Comparison of ENCODE assay signal across 35 cellular contexts in genomic region chr1:14775434-14775833, GRCh38.
"Had no signal": no experiment of that assay in that cellular context is flagged by ENCODE, and none has a peak within 500 bp of the region (broad histone marks: within the 10 kb centered on the region; RNA-seq: fewer than 3 reads in every experiment).

No MANE protein-coding gene starts in this region.

- H3K9me3 ChIP-seq: adrenal gland, body of pancreas, breast epithelium had no signal

- H3K4me3 ChIP-seq: adrenal gland, body of pancreas, breast epithelium had no signal

- ATAC-seq: activated CD8-positive, alpha-beta T cell treated with anti-CD3 and anti-CD28 coated beads for 36 hours; activated naive CD4-positive, alpha-beta T cell treated with anti-CD3 and anti-CD28 coated beads, Interleukin-2, amount 50 U/mL, for 72 hours; activated T-cell treated with anti-CD3 and anti-CD28 coated beads, Interleukin-2, amount 50 U/mL, for 4 hours; activated T-cell treated with anti-CD3 and anti-CD28 coated beads, Interleukin-2, amount 50 U/mL, for 72 hours; activated T-helper 17 cell treated with anti-CD3 and anti-CD28 coated beads, Interleukin-2, amount 50 U/mL, for 72 hours; body of pancreas had no signal

- H3K4me1 ChIP-seq: adrenal gland, body of pancreas, breast epithelium had no signal

- H3K27ac ChIP-seq: adrenal gland, body of pancreas, brain microvascular endothelial cell, breast epithelium, VCaP had no signal

- DNase-seq: activated B cell treated with CpG ODN at 0.5 μM for 24 hours; activated CD4-positive, alpha-beta memory T cell treated with anti-CD3 and anti-CD28 coated beads for 36 hours; activated CD4-positive, alpha-beta T cell treated with anti-CD3 and anti-CD28 coated beads for 4 hours; activated CD4-positive, alpha-beta T cell treated with anti-CD3 and anti-CD28 coated beads, Interleukin-2, amount 10 ng/mL, durations not matched to agents 24 days and 14 days; activated CD4-positive, alpha-beta T cell treated with anti-CD3 and anti-CD28 coated beads, Interleukin-2, amount 50 U/mL, for 1 hour; activated CD4-positive, alpha-beta T cell treated with anti-CD3 and anti-CD28 coated beads, Interleukin-2, amount 50 U/mL, for 4 hours; activated CD4-positive, CD25-positive, alpha-beta regulatory T cell treated with anti-CD3 and anti-CD28 coated beads, Interleukin-2, amount 50 U/mL, for 72 hours; activated CD8-positive, alpha-beta memory T cell treated with anti-CD3 and anti-CD28 coated beads, Interleukin-2, amount 50 U/mL, for 4 hours; activated CD8-positive, alpha-beta T cell treated with anti-CD3 and anti-CD28 coated beads for 36 hours; activated effector memory CD4-positive, alpha-beta T cell treated with anti-CD3 and anti-CD28 coated beads, Interleukin-2, amount 50 U/mL, for 16 hours; activated gamma-delta T cell treated with Interleukin-2 at 50 U/mL for 16 hours; activated naive CD4-positive, alpha-beta T cell; activated naive CD4-positive, alpha-beta T cell treated with anti-CD3 and anti-CD28 coated beads for 36 hours; activated naive CD4-positive, alpha-beta T cell treated with anti-CD3 and anti-CD28 coated beads, Interleukin-2, amount 50 U/mL, for 16 hours; activated naive CD8-positive, alpha-beta T cell treated with anti-CD3 and anti-CD28 coated beads for 36 hours; activated T-cell treated with anti-CD3 and anti-CD28 coated beads for 4 hours; activated T-cell treated with anti-CD3 and anti-CD28 coated beads, Interleukin-2, amount 50 U/mL, for 1 hour; activated T-cell treated with anti-CD3 and anti-CD28 coated beads, Interleukin-2, amount 50 U/mL, for 4 hours; activated T-cell treated with anti-CD3 and anti-CD28 coated beads, Interleukin-2, amount 50 U/mL, for 72 hours; adrenal gland; amniotic stem cell; aorta; body of pancreas; brain microvascular endothelial cell; central memory CD4-positive, alpha-beta T cell; cerebellar nuclear complex; T-helper 1 cell; T-helper 2 cell; T-helper 9 cell had no signal

- FAIRE-seq: astrocyte, TTC549 had no signal

- H3K27me3 ChIP-seq: adrenal gland, body of pancreas, brain microvascular endothelial cell, breast epithelium had no signal

- H3K36me3 ChIP-seq: adrenal gland, brain microvascular endothelial cell, breast epithelium had no signal
